ENCODE assay signal across 10 cellular contexts in genomic region chr6:16337280-16337975, GRCh38.
A peak's percentile ranks its signal among the peaks of the same experiment; 100 is the strongest.
DNase-seq lines count a peak whose midpoint lies in the region; ATAC-seq and TF ChIP-seq lines count a peak whose summit lies in the region.
"Had no signal": no experiment of that assay in that cellular context is flagged by ENCODE, and none has a peak within 500 bp of the region (broad histone marks: within the 10 kb centered on the region; RNA-seq: fewer than 3 reads in every experiment).

No MANE protein-coding gene starts in this region.

- no peak overlapping the region for H3K4me3 Mint-ChIP-seq in activated naive CD4-positive, alpha-beta T cell treated with anti-CD3 and anti-CD28 coated beads for 36 hours
- no peak overlapping the region for H3K4me3 Mint-ChIP-seq in CD14-positive monocyte
- H3K4me3 Mint-ChIP-seq: stimulated activated naive CD8-positive, alpha-beta T cell treated with anti-CD3 and anti-CD28 coated beads, Interleukin-15, Interleukin-2, amounts not matched to agents 100 ng/mL and 50 ng/mL, for 24 hours had no signal

- no peaks in the 10 kb centered on the region for H3K27me3 Mint-ChIP-seq in activated naive CD4-positive, alpha-beta T cell treated with anti-CD3 and anti-CD28 coated beads for 36 hours (ENCODE audit: low read depth)
- H3K27me3 Mint-ChIP-seq in CD14-positive monocyte (ENCODE audit: low read depth in 3 of 3) = no peaks in the 10 kb centered on the region
- H3K27me3 Mint-ChIP-seq: stimulated activated naive CD8-positive, alpha-beta T cell treated with anti-CD3 and anti-CD28 coated beads, Interleukin-15, Interleukin-2, amounts not matched to agents 100 ng/mL and 50 ng/mL, for 24 hours had no signal

- H3K4me1 Mint-ChIP-seq in activated naive CD4-positive, alpha-beta T cell treated with anti-CD3 and anti-CD28 coated beads for 36 hours (ENCODE audit: low read depth) = peaks cover 1% of the 10 kb centered on the region
- peaks cover 15% of the 10 kb centered on the region for H3K4me1 Mint-ChIP-seq in CD14-positive monocyte

- H3K4me1 ChIP-seq in colonic mucosa (no peaks in the 10 kb centered on the region), thoracic aorta (ENCODE audit: control insufficient read depth in 1 of 2, low read depth in 2 of 2) (peaks cover 23 to 38% of the 10 kb centered on the region in 2 donors)

- H3K27ac ChIP-seq in colonic mucosa (peak overlapping the region; percentile 45), thoracic aorta (peak overlapping the region in 1 of 2 donors; percentile 10)

- no peaks in the 10 kb centered on the region for H3K9me3 Mint-ChIP-seq in activated naive CD4-positive, alpha-beta T cell treated with anti-CD3 and anti-CD28 coated beads for 36 hours
- peaks cover 0 to 2% (median 0%) of the 10 kb centered on the region in 7 donors for H3K9me3 Mint-ChIP-seq in CD14-positive monocyte
- H3K9me3 Mint-ChIP-seq: stimulated activated naive CD8-positive, alpha-beta T cell treated with anti-CD3 and anti-CD28 coated beads, Interleukin-15, Interleukin-2, amounts not matched to agents 100 ng/mL and 50 ng/mL, for 24 hours had no signal

- H3K27ac Mint-ChIP-seq in activated naive CD4-positive, alpha-beta T cell treated with anti-CD3 and anti-CD28 coated beads for 36 hours = no peak overlapping the region
- H3K27ac Mint-ChIP-seq in CD14-positive monocyte = no peak overlapping the region
- H3K27ac Mint-ChIP-seq: stimulated activated naive CD8-positive, alpha-beta T cell treated with anti-CD3 and anti-CD28 coated beads, Interleukin-15, Interleukin-2, amounts not matched to agents 100 ng/mL and 50 ng/mL, for 24 hours had no signal

- TF ChIP-seq POLR2A in lower leg skin (IDR thresholded peaks at IDR 0.05) = no peak

- H3K27me3 ChIP-seq in MG63 (no peaks in the 10 kb centered on the region), colonic mucosa (no peaks in the 10 kb centered on the region), thoracic aorta (replicated peaks; ENCODE audit: insufficient read depth) (no peaks in the 10 kb centered on the region)

- TF ChIP-seq CTCF in colonic mucosa (IDR thresholded peaks at IDR 0.05) (no peak), lower leg skin (IDR thresholded peaks at IDR 0.05) (no peak), thoracic aorta (IDR thresholded peaks at IDR 0.05) (no peak), CD14-positive monocyte (IDR thresholded peaks at IDR 0.05) (no peak)

- intact Hi-C loops in colonic mucosa (cut with DNase I) = loop anchor here (10.0 kb wide), 2 partner anchors 627 to 747 kb away; no protein-coding TSS in a partner anchor
- intact Hi-C loops in lower leg skin (cut with DNase I; ENCODE audit: low total_unique reads) = loop anchor here (10.0 kb wide), 2 partner anchors 67 to 627 kb away; no protein-coding TSS in a partner anchor
- intact Hi-C loops in activated naive CD4-positive, alpha-beta T cell treated with anti-CD3 and anti-CD28 coated beads for 36 hours (cut with micrococcal nuclease) = no loop called here
- intact Hi-C loops in CD14-positive monocyte (cut with micrococcal nuclease) = loop anchor here in 1 of 2 donors (10.0 kb wide), 2 partner anchors 437 to 627 kb away; no protein-coding TSS in a partner anchor

- peak overlapping the region in 1 of 2 donors; percentile 35 for H3K9ac ChIP-seq in colonic mucosa (ENCODE audit: low read depth in 2 of 2, low read length in 2 of 2)

- 14 to 20% methylated on average over 13 of the region's 13 CpGs for WGBS in lower leg skin, 2 donors

- no peaks in the 10 kb centered on the region for H3K9me3 ChIP-seq in MG63
- no peaks in the 10 kb centered on the region for H3K9me3 ChIP-seq in colonic mucosa
- H3K9me3 ChIP-seq in thoracic aorta = no peaks in the 10 kb centered on the region

- DNase-seq in MG63 = peak; percentile 82
- DNase-seq in colonic mucosa = peak; percentile 75
- peak; percentile 87 to 98 for DNase-seq in lower leg skin (ENCODE audit: low spot score in 2 of 2)
- peak; percentile 78 for DNase-seq in thoracic aorta (ENCODE audit: low spot score)
- no peak for DNase-seq in activated naive CD4-positive, alpha-beta T cell treated with anti-CD3 and anti-CD28 coated beads for 36 hours
- no peak for DNase-seq in CD14-positive monocyte (ENCODE audit: low spot score)
- DNase-seq in HPDE6-E6E7 (ENCODE audit: extremely low spot score) = no peak
- DNase-seq: activated naive CD4-positive, alpha-beta T cell treated with anti-CD3 and anti-CD28 coated beads, Interleukin-2, amount 50 U/mL, for 16 hours had no signal

- CTCF ChIA-PET in activated naive CD4-positive, alpha-beta T cell treated with anti-CD3 and anti-CD28 coated beads for 36 hours (lab: Charles Lee) = interaction anchor here (0.6 kb wide), 1 partner anchor 638 kb away, joined by 4 read pairs; no protein-coding TSS in a partner anchor

- ATAC-seq in thoracic aorta (ENCODE audit: insufficient number of reproducible peaks, low FRiP score, low read depth) = peak; percentile 53
- ATAC-seq in HG02885 (IDR thresholded peaks at IDR 0.05; ENCODE audit: poor library complexity, unreplicated experiment) = no peak

- no peaks in the 10 kb centered on the region for H3K36me3 Mint-ChIP-seq in activated naive CD4-positive, alpha-beta T cell treated with anti-CD3 and anti-CD28 coated beads for 36 hours (ENCODE audit: low read depth)
- peaks cover 0 to 6% of the 10 kb centered on the region in 2 donors for H3K36me3 Mint-ChIP-seq in CD14-positive monocyte

- no peaks in the 10 kb centered on the region for H3K36me3 ChIP-seq in MG63
- H3K36me3 ChIP-seq in colonic mucosa = no peaks in the 10 kb centered on the region
- no peaks in the 10 kb centered on the region for H3K36me3 ChIP-seq in thoracic aorta

- no peak overlapping the region for H3K4me3 ChIP-seq in MG63
- H3K4me3 ChIP-seq in colonic mucosa = no peak overlapping the region
- H3K4me3 ChIP-seq in lower leg skin (ENCODE audit: low read depth, poor library complexity, severe bottlenecking) = no peak overlapping the region
- peak overlapping the region; percentile 11 for H3K4me3 ChIP-seq in thoracic aorta

Comparison
In these comparisons a context has a peak if more than half of its experiments do, and no peak if none do; other contexts are left out.
1. DNase-seq: peak in MG63 (single experiment), colonic mucosa (single experiment), lower leg skin (2 of 2) and thoracic aorta (single experiment); none in activated naive CD4-positive, alpha-beta T cell treated with anti-CD3 and anti-CD28 coated beads for 36 hours (single experiment), CD14-positive monocyte (single experiment) and HPDE6-E6E7 (single experiment).